ENCODE assay signal across 20 cellular contexts in the genomic region with DNA sequence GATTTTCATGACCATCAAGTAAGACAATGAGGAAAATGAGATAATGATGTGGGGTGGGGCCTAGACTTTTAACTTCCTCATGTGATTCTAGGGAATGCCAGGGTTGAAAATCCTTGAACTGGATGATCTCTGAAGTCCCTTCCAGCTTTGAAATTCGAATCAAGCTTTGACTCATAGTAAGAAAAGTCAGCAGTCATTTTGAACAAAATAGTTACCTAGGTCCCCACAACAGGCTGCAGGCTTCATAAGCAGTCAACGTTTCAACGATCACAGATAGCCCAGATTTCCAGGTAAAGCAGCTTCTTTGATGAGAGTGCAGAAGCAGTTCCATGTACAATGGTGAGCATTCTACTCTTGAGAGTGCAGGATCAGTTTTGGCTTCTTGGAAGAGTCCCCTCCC.
"Had no signal": no experiment of that assay in that cellular context is flagged by ENCODE, and none has a peak within 500 bp of the region (broad histone marks: within the 10 kb centered on the region; RNA-seq: fewer than 3 reads in every experiment).

No MANE protein-coding gene starts in this region.

- H3K27ac Mint-ChIP-seq: activated B cell treated with CpG ODN at 0.5 μM for 24 hours; activated CD8-positive, alpha-beta T cell treated with anti-CD3 and anti-CD28 coated beads for 36 hours; natural killer cell; stimulated activated effector memory CD8-positive, alpha-beta T cell treated with anti-CD3 and anti-CD28 coated beads, Interleukin-12 subunit alpha, Interleukin-12 subunit beta, amount 100 ng/mL, for 72 hours had no signal

- H3K36me3 ChIP-seq: adrenal gland, colonic mucosa, thoracic aorta had no signal

- H3K4me3 Mint-ChIP-seq: activated B cell treated with CpG ODN at 0.5 μM for 24 hours; activated CD8-positive, alpha-beta T cell treated with anti-CD3 and anti-CD28 coated beads for 36 hours; activated T-cell treated with anti-CD3 and anti-CD28 coated beads, Interleukin-2, amount 50 U/mL, for 4 hours; natural killer cell; stimulated activated effector memory CD8-positive, alpha-beta T cell treated with anti-CD3 and anti-CD28 coated beads, Interleukin-12 subunit alpha, Interleukin-12 subunit beta, amount 100 ng/mL, for 72 hours had no signal

- H3K9me3 Mint-ChIP-seq: activated B cell treated with CpG ODN at 0.5 μM for 24 hours; activated CD8-positive, alpha-beta T cell treated with anti-CD3 and anti-CD28 coated beads for 36 hours; activated T-cell treated with anti-CD3 and anti-CD28 coated beads, Interleukin-2, amount 50 U/mL, for 4 hours; natural killer cell; stimulated activated effector memory CD8-positive, alpha-beta T cell treated with anti-CD3 and anti-CD28 coated beads, Interleukin-12 subunit alpha, Interleukin-12 subunit beta, amount 100 ng/mL, for 72 hours had no signal

- H3K4me3 ChIP-seq: adrenal gland, colonic mucosa, thoracic aorta had no signal

- H3K4me1 Mint-ChIP-seq: activated B cell treated with CpG ODN at 0.5 μM for 24 hours; natural killer cell; stimulated activated effector memory CD8-positive, alpha-beta T cell treated with anti-CD3 and anti-CD28 coated beads, Interleukin-12 subunit alpha, Interleukin-12 subunit beta, amount 100 ng/mL, for 72 hours had no signal

- ATAC-seq: activated CD8-positive, alpha-beta T cell treated with anti-CD3 and anti-CD28 coated beads for 36 hours; activated T-cell treated with anti-CD3 and anti-CD28 coated beads, Interleukin-2, amount 50 U/mL, for 4 hours; esophagus mucosa; left ventricle myocardium superior; natural killer cell; stimulated activated effector memory CD8-positive, alpha-beta T cell treated with anti-CD3 and anti-CD28 coated beads, Interleukin-12 subunit alpha, Interleukin-12 subunit beta, amount 100 ng/mL, for 72 hours had no signal

- H3K9me3 ChIP-seq: adrenal gland, colonic mucosa, thoracic aorta had no signal

- H3K27me3 Mint-ChIP-seq: activated B cell treated with CpG ODN at 0.5 μM for 24 hours; activated CD8-positive, alpha-beta T cell treated with anti-CD3 and anti-CD28 coated beads for 36 hours had no signal

- H3K4me1 ChIP-seq: colonic mucosa had no signal

- FAIRE-seq: endometrium had no signal

- H3K27ac ChIP-seq: adrenal gland, colonic mucosa, thoracic aorta had no signal

- DNase-seq: activated B cell treated with CpG ODN at 0.5 μM for 24 hours; activated CD4-positive, alpha-beta T cell treated with anti-CD3 and anti-CD28 coated beads for 48 hours; activated CD8-positive, alpha-beta T cell treated with anti-CD3 and anti-CD28 coated beads for 36 hours; activated effector memory CD4-positive, alpha-beta T cell treated with Interleukin-2 at 50 U/mL for 16 hours; activated naive CD4-positive, alpha-beta T cell treated with anti-CD3 and anti-CD28 coated beads, Interleukin-2, amount 50 U/mL, for 16 hours; activated T-cell treated with anti-CD3 and anti-CD28 coated beads, Interleukin-2, amount 50 U/mL, for 4 hours; adrenal gland; colonic mucosa; glutamatergic neuron; kidney glomerular epithelial cell; left ventricle myocardium superior; mesenchymal stem cell; natural killer cell; retina; stimulated activated CD4-positive, alpha-beta T cell treated with anti-CD3 and anti-CD28 coated beads, Interleukin-12 subunit alpha, Interleukin-12 subunit beta, amount 100 ng/mL, for 4 hours; stimulated activated CD4-positive, alpha-beta T cell treated with anti-CD3 and anti-CD28 coated beads, Interleukin-2, amount 100 ng/mL, for 24 hours had no signal

- H3K36me3 Mint-ChIP-seq: natural killer cell; stimulated activated effector memory CD8-positive, alpha-beta T cell treated with anti-CD3 and anti-CD28 coated beads, Interleukin-12 subunit alpha, Interleukin-12 subunit beta, amount 100 ng/mL, for 72 hours had no signal

- H3K27me3 ChIP-seq: adrenal gland, colonic mucosa had no signal
